Comparison of ENCODE assay signal across 12 cellular contexts in the genomic region with DNA sequence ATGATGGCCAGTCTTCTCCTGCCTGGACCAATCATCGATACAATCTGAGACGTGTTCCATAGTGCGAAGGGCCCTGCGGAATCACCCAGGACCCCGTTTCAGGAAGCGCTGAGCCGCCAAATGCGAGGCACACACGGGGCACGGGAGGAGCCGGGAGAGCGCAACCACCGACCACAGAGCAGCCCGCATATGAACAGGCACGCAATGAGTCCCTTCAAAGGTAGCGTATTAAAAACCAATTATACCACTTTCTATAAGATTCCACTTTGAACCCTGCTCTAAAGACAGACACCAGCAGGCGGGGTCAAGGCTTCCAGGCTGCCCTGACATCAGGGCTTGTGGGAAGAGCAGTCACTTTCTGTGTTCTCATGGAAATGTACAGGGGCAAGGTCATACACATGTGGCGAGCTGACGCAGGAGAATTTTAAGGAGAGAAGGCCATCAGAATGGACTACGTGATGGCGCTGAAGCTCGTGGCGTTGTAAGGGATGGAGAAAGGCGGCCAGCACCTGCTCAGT. TPM values are rescaled to one million over a fixed set of nuclear protein-coding genes. Genes with fewer than 3 reads are reported as not detected.
A peak's percentile ranks its signal among the peaks of the same experiment; 100 is the strongest.
DNase-seq lines count a peak whose midpoint lies in the region; FAIRE-seq and TF ChIP-seq lines count a peak whose summit lies in the region.
"Had no signal": no experiment of that assay in that cellular context is flagged by ENCODE, and none has a peak within 500 bp of the region (broad histone marks: within the 10 kb centered on the region; RNA-seq: fewer than 3 reads in every experiment).

No MANE protein-coding gene starts in this region.

- H4K8ac ChIP-seq in trophoblast cell (ENCODE audit: low read depth, low read length), result peak overlapping the region; percentile 1

- H3K4me2 ChIP-seq in Karpas-422 (ENCODE audit: low read depth, low read length, poor library complexity, severe bottlenecking) (no peak overlapping the region), endothelial cell of umbilical vein (ENCODE audit: insufficient read depth, low read length) (no peak overlapping the region), trophoblast cell (ENCODE audit: low read length) (no peak overlapping the region)

- no TSS peak for BruUV-seq in endothelial cell of umbilical vein (replicated peaks; lab: Mats Ljungman, UMichigan)

- H3K27me3 Mint-ChIP-seq in CD14-positive monocyte (ENCODE audit: low read depth in 3 of 3), result peaks cover 0 to 11% (median 6%) of the 10 kb centered on the region in 3 donors
- H3K27me3 Mint-ChIP-seq: CD4-positive, alpha-beta T cell had no signal

- H2AFZ ChIP-seq in Karpas-422 (ENCODE audit: low read length) (no peak overlapping the region), endothelial cell of umbilical vein (ENCODE audit: low read depth, low read length) (no peak overlapping the region), trophoblast cell (ENCODE audit: insufficient read depth, low read length, poor library complexity) (no peak overlapping the region)

- H3K4ac ChIP-seq in trophoblast cell (ENCODE audit: low read depth, low read length), result peak overlapping the region; percentile 31

- peaks cover 0 to 9% (median 3%) of the 10 kb centered on the region in 7 donors for H3K9me3 Mint-ChIP-seq in CD14-positive monocyte
- H3K9me3 Mint-ChIP-seq: CD4-positive, alpha-beta T cell had no signal

- POLR2A ChIA-PET in endothelial cell of umbilical vein (lab: Charles Lee), result interaction anchor here (1.0 kb wide), 1 partner anchor 24 kb away, joined by 4 read pairs; no protein-coding TSS in a partner anchor

- peak overlapping the region; percentile 53 to 83 for H3K4me3 Mint-ChIP-seq in CD14-positive monocyte
- H3K4me3 Mint-ChIP-seq: CD4-positive, alpha-beta T cell had no signal

- no peak overlapping the region for H3K23ac ChIP-seq in trophoblast cell (ENCODE audit: low read length)

- H3K9me2 ChIP-seq in Karpas-422 (replicated peaks; ENCODE audit: insufficient read depth, low read length), result no peaks in the 10 kb centered on the region

- TF ChIP-seq CTCF in CD14-positive monocyte (IDR thresholded peaks at IDR 0.05) (no peak), endothelial cell of umbilical vein (IDR thresholded peaks at IDR 0.05; ENCODE audit: extremely low read depth in 1 of 2, insufficient read depth in 1 of 2, low read depth in 1 of 2, low read length in 2 of 2) (no peak)

- DNase-seq in CD14-positive monocyte (ENCODE audit: low spot score) (peak; percentile 43), Karpas-422 (peak; percentile 6), endothelial cell of umbilical vein (ENCODE audit: low read depth, low spot score) (no peak), trophoblast cell (no peak), NCI-H187 treated with DMSO at 0.1 percent for 48 hours (lab: John Stamatoyannopoulos, UW) (no peak), C1 segment of cervical spinal cord (lab: John Stamatoyannopoulos, UW) (no peak), inferior parietal cortex (ENCODE audit: extremely low spot score) (no peak), NCI-H2227 treated with DMSO at 0.1 percent for 48 hours (lab: John Stamatoyannopoulos, UW) (no peak)
- DNase-seq: foreskin keratinocyte, NCI-H226 had no signal

- TF ChIP-seq POLR2A in endothelial cell of umbilical vein (IDR thresholded peaks at IDR 0.05; ENCODE audit: low read depth, low read length), result no peak

- peak overlapping the region; percentile 22 for H2BK5ac ChIP-seq in trophoblast cell (ENCODE audit: low read depth, low read length, poor library complexity)

- intact Hi-C loops in CD14-positive monocyte (cut with micrococcal nuclease), result loop anchor here in 1 of 2 donors (5.0 to 10.0 kb wide), 2 partner anchors 43 to 111 kb away; partner anchors contain the start of gene GNA12
- intact Hi-C loops in endothelial cell of umbilical vein (cut with micrococcal nuclease), result loop anchor here (2.0 kb wide), 3 partner anchors 23 to 111 kb away; partner anchors contain the start of gene GNA12

- H3K4me1 Mint-ChIP-seq in CD14-positive monocyte, result peaks cover 79% of the 10 kb centered on the region

- no peaks in the 10 kb centered on the region for H3K36me3 ChIP-seq in Karpas-422 (ENCODE audit: insufficient read depth, low read length)
- peaks cover 0 to 12% of the 10 kb centered on the region in 2 experiments for H3K36me3 ChIP-seq in endothelial cell of umbilical vein (ENCODE audit: control insufficient read depth in 2 of 2, extremely low read depth in 1 of 2, insufficient read depth in 2 of 2, low read length in 2 of 2)
- H3K36me3 ChIP-seq in trophoblast cell (ENCODE audit: control insufficient read depth in 1 of 2, insufficient read depth in 2 of 2, low read length in 2 of 2), result peaks cover 37 to 46% of the 10 kb centered on the region in 2 experiments

- H3K27ac ChIP-seq in Karpas-422 (ENCODE audit: low read length) (no peak overlapping the region), endothelial cell of umbilical vein (ENCODE audit: insufficient read depth, low read depth, low read length) (peak overlapping the region; percentile 54), trophoblast cell (ENCODE audit: low read depth, low read length) (peak overlapping the region; percentile 91)

- peak overlapping the region; percentile 67 for H3K14ac ChIP-seq in trophoblast cell (ENCODE audit: low read length)

- no CpG with 5 or more reads among the region's 24 CpGs for WGBS in trophoblast cell (ENCODE audit: extremely low coverage, insufficient coverage, insufficient read length)

- H3K27me3 ChIP-seq in Karpas-422 (ENCODE audit: low read length) (no peaks in the 10 kb centered on the region), endothelial cell of umbilical vein (ENCODE audit: control insufficient read depth in 2 of 2, insufficient read depth in 2 of 2, low read length in 2 of 2) (no peaks in the 10 kb centered on the region), trophoblast cell (ENCODE audit: insufficient read depth, low read length) (no peaks in the 10 kb centered on the region)
- H3K27me3 ChIP-seq: adrenal gland, foreskin keratinocyte had no signal

- no peaks in the 10 kb centered on the region for H3K4me1 ChIP-seq in Karpas-422 (ENCODE audit: low read length)
- H3K4me1 ChIP-seq in endothelial cell of umbilical vein (ENCODE audit: control insufficient read depth, extremely low read depth, insufficient read depth, low read length), result peaks cover 33% of the 10 kb centered on the region
- H3K4me1 ChIP-seq in trophoblast cell (ENCODE audit: control insufficient read depth in 1 of 2, insufficient read depth in 2 of 2, low read length in 2 of 2), result peaks cover 50 to 60% of the 10 kb centered on the region in 2 experiments
- H3K4me1 ChIP-seq: foreskin keratinocyte had no signal

- H3K4me3 ChIP-seq in Karpas-422 (ENCODE audit: low read length) (no peak overlapping the region), endothelial cell of umbilical vein (replicated peaks in 1 of 3; ENCODE audit: insufficient read depth in 1 of 3, low read depth in 1 of 3, low read length in 3 of 3) (no peak overlapping the region), trophoblast cell (ENCODE audit: low read depth, low read length) (no peak overlapping the region)
- H3K4me3 ChIP-seq: adrenal gland had no signal

- peaks cover 56 to 57% of the 10 kb centered on the region in 2 donors for H3K36me3 Mint-ChIP-seq in CD14-positive monocyte

- H2BK12ac ChIP-seq in trophoblast cell (ENCODE audit: low read length), result peak overlapping the region; percentile 42

- peak overlapping the region; percentile 40 for H2AK5ac ChIP-seq in trophoblast cell (ENCODE audit: low read length)

- H3K18ac ChIP-seq in trophoblast cell (ENCODE audit: low read length), result peak overlapping the region; percentile 70

- H3K9me3 ChIP-seq in Karpas-422 (ENCODE audit: low read length) (no peaks in the 10 kb centered on the region), endothelial cell of umbilical vein (replicated peaks; ENCODE audit: control insufficient read depth, insufficient read depth, low read length) (no peaks in the 10 kb centered on the region), trophoblast cell (ENCODE audit: insufficient read depth, low read depth, low read length) (peaks cover 11% of the 10 kb centered on the region)
- H3K9me3 ChIP-seq: adrenal gland had no signal

- FAIRE-seq in endothelial cell of umbilical vein (lab: Jason Lieb, UNC), result no peak

- H4K12ac ChIP-seq in trophoblast cell (ENCODE audit: low read depth, low read length), result no peak overlapping the region

- H4K20me1 ChIP-seq in Karpas-422 (ENCODE audit: insufficient read depth, low read depth, low read length), result no peaks in the 10 kb centered on the region; the same call in 1 of the 2 replicates
- H4K20me1 ChIP-seq in endothelial cell of umbilical vein (replicated peaks; ENCODE audit: control insufficient read depth, extremely low read depth, insufficient read depth, low read length), result no peaks in the 10 kb centered on the region

- dilution Hi-C loops in endothelial cell of umbilical vein (cut with MboI; ENCODE audit: extremely low pct_ligation_motif_present, low sequenced_read_pairs), result no loop called here

- H2BK120ac ChIP-seq in trophoblast cell (ENCODE audit: insufficient read depth, low read length, poor library complexity), result no peak overlapping the region

- peaks cover 38% of the 10 kb centered on the region for H3K79me1 ChIP-seq in trophoblast cell (ENCODE audit: low read length)

- peak overlapping the region; percentile 60 for H4K91ac ChIP-seq in trophoblast cell (ENCODE audit: low read depth, low read length)

- H3K27ac Mint-ChIP-seq in CD14-positive monocyte, result peak overlapping the region; percentile 84 to 95 (median 93)
- H3K27ac Mint-ChIP-seq: CD4-positive, alpha-beta T cell had no signal

- H3K79me2 ChIP-seq in Karpas-422 (ENCODE audit: low read length) (no peaks in the 10 kb centered on the region), endothelial cell of umbilical vein (ENCODE audit: control insufficient read depth, insufficient read depth, low read length) (no peaks in the 10 kb centered on the region), trophoblast cell (ENCODE audit: control insufficient read depth, insufficient read depth, low read length, poor library complexity) (peaks cover 27% of the 10 kb centered on the region)

- H3K9ac ChIP-seq in Karpas-422 (ENCODE audit: low read length) (no peak overlapping the region), endothelial cell of umbilical vein (replicated peaks; ENCODE audit: extremely low read depth, insufficient read depth, low read length) (no peak overlapping the region), trophoblast cell (ENCODE audit: low read length) (no peak overlapping the region)

- CTCF ChIA-PET in endothelial cell of umbilical vein (lab: Charles Lee), result interaction anchor here (1.0 to 3.0 kb wide), 5 partner anchors 9 to 25 kb away, joined by 3 to 20 read pairs (median 6); no protein-coding TSS in a partner anchor

- no peaks in the 10 kb centered on the region for H3K9me1 ChIP-seq in endothelial cell of umbilical vein (replicated peaks; ENCODE audit: control insufficient read depth, extremely low read depth, insufficient read depth, low read length)

RNA-seq across cellular contexts. Expression of gene AMZ1, which starts 46.1 kb away (rescaled TPM):
- under 1 TPM; 0.09 to 0.14 TPM for polyA plus RNA-seq in CD14-positive monocyte
- total RNA-seq in Karpas-422 (2014; rRNA removed; shearing (Covaris generic); ENCODE audit: low replicate concordance), result not detected in 2 replicates
- total RNA-seq in endothelial cell of umbilical vein, result not detected in 2 replicates
- not detected in 2 replicates for polyA plus RNA-seq in endothelial cell of umbilical vein
- polyA plus RNA-seq in endothelial cell of umbilical vein (2011; cell fraction: cytosol; rRNA removed), result not detected in 2 replicates
- not detected in 2 replicates for polyA plus RNA-seq in endothelial cell of umbilical vein (2011; cell fraction: nucleus; rRNA removed)
- polyA plus RNA-seq in endothelial cell of umbilical vein (2012), result 0.09 and 0.10 TPM in 2 replicates
- not detected in 2 replicates for polyA minus RNA-seq in endothelial cell of umbilical vein
- polyA minus RNA-seq in endothelial cell of umbilical vein (2011; cell fraction: cytosol; rRNA and poly(A)+ RNA removed), result not detected
- polyA minus RNA-seq in endothelial cell of umbilical vein (2011; cell fraction: nucleus; rRNA and poly(A)+ RNA removed), result not detected in 2 replicates
- 0.41 and 0.64 TPM in 2 replicates for polyA plus RNA-seq in trophoblast cell (2013)
- total RNA-seq: foreskin keratinocyte had no signal
- polyA plus RNA-seq: foreskin keratinocyte had no signal

Comparison
In these comparisons a context has a peak if more than half of its experiments do, and no peak if none do; other contexts are left out.
1. DNase-seq: peak in CD14-positive monocyte (single experiment) and Karpas-422 (single experiment); none in endothelial cell of umbilical vein (single experiment), trophoblast cell (0 of 2), NCI-H187 treated with DMSO at 0.1 percent for 48 hours (single experiment), C1 segment of cervical spinal cord (0 of 14), inferior parietal cortex (single experiment) and NCI-H2227 treated with DMSO at 0.1 percent for 48 hours (single experiment).